1 cellular context compared by ENCODE assay signal in genomic region chr3:4741404-4742307, GRCh38.
TF ChIP-seq lines count a peak whose summit lies in the region.

No MANE protein-coding gene starts in this region.

TF ChIP-seq in GM23338, 12 proteins besides CTCF, POLR2A, EP300 and RAD21 (continued from another document):
- TF ChIP-seq, protein P1, sequence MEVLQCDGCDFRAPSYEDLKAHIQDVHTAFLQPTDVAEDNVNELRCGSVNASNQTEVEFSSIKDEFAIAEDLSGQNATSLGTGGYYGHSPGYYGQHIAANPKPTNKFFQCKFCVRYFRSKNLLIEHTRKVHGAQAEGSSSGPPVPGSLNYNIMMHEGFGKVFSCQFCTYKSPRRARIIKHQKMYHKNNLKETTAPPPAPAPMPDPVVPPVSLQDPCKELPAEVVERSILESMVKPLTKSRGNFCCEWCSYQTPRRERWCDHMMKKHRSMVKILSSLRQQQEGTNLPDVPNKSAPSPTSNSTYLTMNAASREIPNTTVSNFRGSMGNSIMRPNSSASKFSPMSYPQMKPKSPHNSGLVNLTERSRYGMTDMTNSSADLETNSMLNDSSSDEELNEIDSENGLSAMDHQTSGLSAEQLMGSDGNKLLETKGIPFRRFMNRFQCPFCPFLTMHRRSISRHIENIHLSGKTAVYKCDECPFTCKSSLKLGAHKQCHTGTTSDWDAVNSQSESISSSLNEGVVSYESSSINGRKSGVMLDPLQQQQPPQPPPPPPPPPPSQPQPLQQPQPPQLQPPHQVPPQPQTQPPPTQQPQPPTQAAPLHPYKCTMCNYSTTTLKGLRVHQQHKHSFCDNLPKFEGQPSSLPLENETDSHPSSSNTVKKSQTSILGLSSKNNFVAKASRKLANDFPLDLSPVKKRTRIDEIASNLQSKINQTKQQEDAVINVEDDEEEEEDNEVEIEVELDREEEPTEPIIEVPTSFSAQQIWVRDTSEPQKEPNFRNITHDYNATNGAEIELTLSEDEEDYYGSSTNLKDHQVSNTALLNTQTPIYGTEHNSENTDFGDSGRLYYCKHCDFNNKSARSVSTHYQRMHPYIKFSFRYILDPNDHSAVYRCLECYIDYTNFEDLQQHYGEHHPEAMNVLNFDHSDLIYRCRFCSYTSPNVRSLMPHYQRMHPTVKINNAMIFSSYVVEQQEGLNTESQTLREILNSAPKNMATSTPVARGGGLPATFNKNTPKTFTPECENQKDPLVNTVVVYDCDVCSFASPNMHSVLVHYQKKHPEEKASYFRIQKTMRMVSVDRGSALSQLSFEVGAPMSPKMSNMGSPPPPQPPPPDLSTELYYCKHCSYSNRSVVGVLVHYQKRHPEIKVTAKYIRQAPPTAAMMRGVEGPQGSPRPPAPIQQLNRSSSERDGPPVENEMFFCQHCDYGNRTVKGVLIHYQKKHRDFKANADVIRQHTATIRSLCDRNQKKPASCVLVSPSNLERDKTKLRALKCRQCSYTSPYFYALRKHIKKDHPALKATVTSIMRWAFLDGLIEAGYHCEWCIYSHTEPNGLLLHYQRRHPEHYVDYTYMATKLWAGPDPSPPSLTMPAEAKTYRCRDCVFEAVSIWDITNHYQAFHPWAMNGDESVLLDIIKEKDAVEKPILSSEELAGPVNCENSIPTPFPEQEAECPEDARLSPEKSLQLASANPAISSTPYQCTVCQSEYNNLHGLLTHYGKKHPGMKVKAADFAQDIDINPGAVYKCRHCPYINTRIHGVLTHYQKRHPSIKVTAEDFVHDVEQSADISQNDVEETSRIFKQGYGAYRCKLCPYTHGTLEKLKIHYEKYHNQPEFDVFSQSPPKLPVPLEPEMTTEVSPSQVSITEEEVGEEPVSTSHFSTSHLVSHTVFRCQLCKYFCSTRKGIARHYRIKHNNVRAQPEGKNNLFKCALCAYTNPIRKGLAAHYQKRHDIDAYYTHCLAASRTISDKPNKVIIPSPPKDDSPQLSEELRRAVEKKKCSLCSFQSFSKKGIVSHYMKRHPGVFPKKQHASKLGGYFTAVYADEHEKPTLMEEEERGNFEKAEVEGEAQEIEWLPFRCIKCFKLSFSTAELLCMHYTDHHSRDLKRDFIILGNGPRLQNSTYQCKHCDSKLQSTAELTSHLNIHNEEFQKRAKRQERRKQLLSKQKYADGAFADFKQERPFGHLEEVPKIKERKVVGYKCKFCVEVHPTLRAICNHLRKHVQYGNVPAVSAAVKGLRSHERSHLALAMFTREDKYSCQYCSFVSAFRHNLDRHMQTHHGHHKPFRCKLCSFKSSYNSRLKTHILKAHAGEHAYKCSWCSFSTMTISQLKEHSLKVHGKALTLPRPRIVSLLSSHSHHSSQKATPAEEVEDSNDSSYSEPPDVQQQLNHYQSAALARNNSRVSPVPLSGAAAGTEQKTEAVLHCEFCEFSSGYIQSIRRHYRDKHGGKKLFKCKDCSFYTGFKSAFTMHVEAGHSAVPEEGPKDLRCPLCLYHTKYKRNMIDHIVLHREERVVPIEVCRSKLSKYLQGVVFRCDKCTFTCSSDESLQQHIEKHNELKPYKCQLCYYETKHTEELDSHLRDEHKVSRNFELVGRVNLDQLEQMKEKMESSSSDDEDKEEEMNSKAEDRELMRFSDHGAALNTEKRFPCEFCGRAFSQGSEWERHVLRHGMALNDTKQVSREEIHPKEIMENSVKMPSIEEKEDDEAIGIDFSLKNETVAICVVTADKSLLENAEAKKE (CRISPR knock-in tag; IDR thresholded peaks at IDR 0.05) = no peak
- TF ChIP-seq ZNF331 (CRISPR knock-in tag; IDR thresholded peaks at IDR 0.05; ENCODE audit: low read depth) = no peak
- no peak for TF ChIP-seq POLR2AphosphoS5 (IDR thresholded peaks at IDR 0.05; ENCODE audit: low read depth)
- no peak for TF ChIP-seq ETS1 (IDR thresholded peaks at IDR 0.05)
- TF ChIP-seq EZH2phosphoT487 (IDR thresholded peaks at IDR 0.05; ENCODE audit: unreplicated experiment) = no peak
- no peak for TF ChIP-seq ZNF114 (CRISPR knock-in tag; IDR thresholded peaks at IDR 0.05)
